In the genomic region with DNA sequence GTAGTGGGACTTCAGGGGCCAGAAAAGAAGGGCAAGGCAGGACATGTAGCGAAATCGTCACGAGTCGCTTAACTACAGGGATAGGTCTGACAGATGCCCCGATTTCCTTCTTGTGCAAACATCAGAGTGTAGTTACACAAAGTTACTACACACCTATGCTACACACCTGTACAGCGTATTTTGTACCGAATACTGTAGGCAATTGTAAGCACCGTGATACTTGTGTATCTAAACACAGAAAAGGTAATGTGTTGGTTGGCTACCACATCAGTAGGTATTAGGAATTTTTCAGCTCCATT, we compare ENCODE assay signal across 8 cellular contexts. TPM values are rescaled to one million over a fixed set of nuclear protein-coding genes. Genes with fewer than 3 reads are reported as not detected.
DNase-seq lines count a peak whose midpoint lies in the region; ATAC-seq and TF ChIP-seq lines count a peak whose summit lies in the region.

No MANE protein-coding gene starts in this region.

- no peaks in the 10 kb centered on the region for H3K27me3 ChIP-seq in CD4-positive, alpha-beta T cell (ENCODE audit: control insufficient read depth, insufficient read depth, low read length)
- H3K27me3 ChIP-seq in ectodermal cell (ENCODE audit: control insufficient read depth, insufficient read depth, low read length, poor library complexity, severe bottlenecking) (no peaks in the 10 kb centered on the region), neural progenitor cell (no peaks in the 10 kb centered on the region)

- H3K4me1 Mint-ChIP-seq in CD4-positive, alpha-beta T cell (ENCODE audit: low read depth) = peaks cover 37% of the 10 kb centered on the region
- peaks cover 11% of the 10 kb centered on the region for H3K4me1 Mint-ChIP-seq in neural progenitor cell

- H3K9me3 ChIP-seq in CD4-positive, alpha-beta T cell (ENCODE audit: control insufficient read depth, low read length) = no peaks in the 10 kb centered on the region
- H3K9me3 ChIP-seq in ectodermal cell (ENCODE audit: control insufficient read depth, low read length) (no peaks in the 10 kb centered on the region), neural progenitor cell (ENCODE audit: low read depth) (no peaks in the 10 kb centered on the region)

- H3K27ac ChIP-seq in CD4-positive, alpha-beta T cell (ENCODE audit: low read depth, low read length) = peak overlapping the region; percentile 95
- H3K27ac ChIP-seq in ectodermal cell (ENCODE audit: insufficient read depth, low read depth, low read length, poor library complexity, severe bottlenecking) = peak overlapping the region; percentile 82
- H3K27ac ChIP-seq in neural progenitor cell = no peak overlapping the region

- peaks cover 41% of the 10 kb centered on the region for H3K79me2 ChIP-seq in neural progenitor cell (ENCODE audit: low read depth)

- no peak for DNase-seq in CD4-positive, alpha-beta T cell
- DNase-seq in LNCaP clone FGC (ENCODE audit: low read depth) = no peak
- no peak for DNase-seq in neural progenitor cell (ENCODE audit: low spot score)
- no peak for DNase-seq in NCI-H1417 (lab: John Stamatoyannopoulos, UW)
- no peak for DNase-seq in stimulated activated CD4-positive, alpha-beta T cell treated with anti-CD3 and anti-CD28 coated beads, Interleukin-2, amount 100 ng/mL, for 24 hours
- no peak for DNase-seq in EL

- peak overlapping the region; percentile 47 for H3K9ac ChIP-seq in neural progenitor cell

- H2AFZ ChIP-seq in neural progenitor cell (replicated peaks) = peak overlapping the region; percentile 96

- ATAC-seq in CD4-positive, alpha-beta T cell (ENCODE audit: poor library complexity) = peak; percentile 25
- ATAC-seq in HG03432 (IDR thresholded peaks at IDR 0.05; ENCODE audit: unreplicated experiment) = no peak

- peak overlapping the region; percentile 89 for H3K4me2 ChIP-seq in neural progenitor cell

- H3K9me3 Mint-ChIP-seq in CD4-positive, alpha-beta T cell = no peaks in the 10 kb centered on the region
- no peaks in the 10 kb centered on the region for H3K9me3 Mint-ChIP-seq in neural progenitor cell

- peaks cover 13% of the 10 kb centered on the region for H3F3A ChIP-seq in neural progenitor cell (ENCODE audit: low read depth)

- H3K36me3 Mint-ChIP-seq in CD4-positive, alpha-beta T cell (ENCODE audit: low read depth) = peaks cover 36% of the 10 kb centered on the region
- H3K36me3 Mint-ChIP-seq in neural progenitor cell = peaks cover 8% of the 10 kb centered on the region

- POLR2A ChIA-PET in CD4-positive, alpha-beta T cell (lab: Charles Lee) = interaction anchor here (1.0 to 6.6 kb wide), 10 partner anchors 8 to 276 kb away, joined by 3 to 139 read pairs (median 8); partner anchors contain the start of genes BCL2A1 and ZFAND6

- no peak for TF ChIP-seq CTCF in CD4-positive, alpha-beta T cell (IDR thresholded peaks at IDR 0.05)
- TF ChIP-seq CTCF in LNCaP clone FGC (IDR thresholded peaks at IDR 0.05; ENCODE audit: control insufficient read depth, extremely low read depth, insufficient read depth) (no peak), neural progenitor cell (IDR thresholded peaks at IDR 0.05) (no peak)

- H3K36me3 ChIP-seq in ectodermal cell (ENCODE audit: control insufficient read depth, insufficient read depth, low read length) (no peaks in the 10 kb centered on the region), neural progenitor cell (no peaks in the 10 kb centered on the region)

- 46 to 49% methylated on average over 8 of the region's 8 CpGs for WGBS in ectodermal cell, 2 experiments

- no peaks in the 10 kb centered on the region for H4K20me1 ChIP-seq in neural progenitor cell (ENCODE audit: low read depth)

- H3K27ac Mint-ChIP-seq in CD4-positive, alpha-beta T cell = peak overlapping the region; percentile 97
- peak overlapping the region; percentile 46 for H3K27ac Mint-ChIP-seq in neural progenitor cell

- peak overlapping the region; percentile 75 for H3K4me3 ChIP-seq in LNCaP clone FGC (ENCODE audit: low read depth, low read length)
- H3K4me3 ChIP-seq in ectodermal cell (ENCODE audit: insufficient read depth, low read depth, low read length) = peak overlapping the region; percentile 73
- H3K4me3 ChIP-seq in neural progenitor cell = peak overlapping the region; percentile 73

- CTCF ChIA-PET in CD4-positive, alpha-beta T cell (lab: Charles Lee) = interaction anchor here (0.8 to 4.8 kb wide), 4 partner anchors 25 to 96 kb away, joined by 3 to 20 read pairs (median 4); no protein-coding TSS in a partner anchor

- peak overlapping the region; percentile 94 for H3K4me3 Mint-ChIP-seq in CD4-positive, alpha-beta T cell
- peak overlapping the region; percentile 90 for H3K4me3 Mint-ChIP-seq in neural progenitor cell

- H3K4me1 ChIP-seq in ectodermal cell (ENCODE audit: control insufficient read depth, insufficient read depth, low read length) (peaks cover 5% of the 10 kb centered on the region), neural progenitor cell (peaks cover 11% of the 10 kb centered on the region)

- H3K27me3 Mint-ChIP-seq in CD4-positive, alpha-beta T cell = no peaks in the 10 kb centered on the region
- H3K27me3 Mint-ChIP-seq in neural progenitor cell (ENCODE audit: insufficient read depth, low read depth) = peaks cover 4% of the 10 kb centered on the region

- intact Hi-C loops in CD4-positive, alpha-beta T cell (cut with DNase I, micrococcal nuclease) = loop anchor here (1.0 to 5.0 kb wide), 5 partner anchors 26 to 255 kb away; partner anchors contain the start of genes FAH (in 1 of the 2) and ZFAND6 (in 1 of the 2)

RNA-seq across cellular contexts. Expression of gene MTHFS, which starts 0.5 kb away (rescaled TPM):
- 1 to 10 TPM; 9.1 to 9.8 TPM for total RNA-seq in CD4-positive, alpha-beta T cell
- polyA plus RNA-seq in ectodermal cell (2013, experiment 1 of 4) = 29.8 TPM
- 30.7 TPM for polyA plus RNA-seq in ectodermal cell (2013, experiment 2 of 4)
- polyA plus RNA-seq in ectodermal cell (2013, experiment 3 of 4) = 30.4 TPM
- polyA plus RNA-seq in ectodermal cell (2013, experiment 4 of 4) = 41.5 TPM
- total RNA-seq in neural progenitor cell (ENCODE audit: low replicate concordance) = 26.7 and 28.9 TPM in 2 replicates
